Comparison of ENCODE assay signal across 8 cellular contexts in genomic region chr2:74197983-74198460, GRCh38. TPM values are rescaled to one million over a fixed set of nuclear protein-coding genes. Genes with fewer than 3 reads are reported as not detected.
DNase-seq lines count a peak whose midpoint lies in the region; ATAC-seq and TF ChIP-seq lines count a peak whose summit lies in the region.

No MANE protein-coding gene starts in this region.

- POLR2A ChIA-PET in AG04450 (lab: Yijun Ruan, JAX), result interaction anchor here (1.1 to 2.3 kb wide), 4 partner anchors 10 to 271 kb away, joined by 3 to 25 read pairs (median 6); partner anchors contain the start of genes DGUOK and MOB1A

- no peaks in the 10 kb centered on the region for H3K4me1 ChIP-seq in breast epithelium
- peaks cover 5% of the 10 kb centered on the region for H3K4me1 ChIP-seq in mucosa of stomach (ENCODE audit: control insufficient read depth, insufficient read depth, low read length)

- CTCF ChIA-PET in AG04450 (lab: Charles Lee), result interaction anchor here (2.6 kb wide), 1 partner anchor 19 kb away, joined by 13 read pairs; the partner anchor contains the start of gene MOB1A

- peak overlapping the region; percentile 89 for H3K9ac ChIP-seq in mucosa of stomach (ENCODE audit: low read length)

- H3K27me3 ChIP-seq in AG04450 (ENCODE audit: control insufficient read depth, insufficient read depth, low read length), result peaks cover 2% of the 10 kb centered on the region
- no peaks in the 10 kb centered on the region for H3K27me3 ChIP-seq in breast epithelium
- no peaks in the 10 kb centered on the region for H3K27me3 ChIP-seq in mucosa of stomach (ENCODE audit: control insufficient read depth, insufficient read depth, low read length)

- H3K27ac Mint-ChIP-seq in IgD-negative memory B cell, result peak overlapping the region; percentile 86 to 100 (median 99)

- H3K27ac ChIP-seq in AG04450 (ENCODE audit: low read depth, low read length), result no peak overlapping the region
- H3K27ac ChIP-seq in breast epithelium, result peak overlapping the region; percentile 84 to 94

- intact Hi-C loops in breast epithelium (cut with DNase I; ENCODE audit: low total_unique reads), result no loop called here
- intact Hi-C loops in left colon (cut with DNase I, micrococcal nuclease), result no loop called here

- TF ChIP-seq CTCF in AG04450 (IDR thresholded peaks at IDR 0.05; ENCODE audit: low read depth, low read length), result no peak
- no peak for TF ChIP-seq CTCF in breast epithelium (IDR thresholded peaks at IDR 0.05)

- H3K4me3 ChIP-seq in AG04450 (ENCODE audit: low read depth, low read length) (peak overlapping the region; percentile 97), breast epithelium (peak overlapping the region; percentile 75 to 79 (median 77)), mucosa of stomach (ENCODE audit: low read length) (peak overlapping the region; percentile 93)

- H3K36me3 ChIP-seq in breast epithelium (no peaks in the 10 kb centered on the region), mucosa of stomach (ENCODE audit: control insufficient read depth, insufficient read depth, low read length) (no peaks in the 10 kb centered on the region)

- no peaks in the 10 kb centered on the region for H3K9me3 Mint-ChIP-seq in IgD-negative memory B cell

- no peak for TF ChIP-seq POLR2A in breast epithelium (IDR thresholded peaks at IDR 0.05)

- H3K9me3 ChIP-seq in AG04450 (ENCODE audit: control insufficient read depth, insufficient read depth, low read length), result no peaks in the 10 kb centered on the region; the same call in 1 of the 2 replicates
- H3K9me3 ChIP-seq in breast epithelium, result no peaks in the 10 kb centered on the region
- H3K9me3 ChIP-seq in mucosa of stomach (ENCODE audit: control insufficient read depth, low read length), result no peaks in the 10 kb centered on the region

- no peak for ATAC-seq in left lobe of liver
- no peak for ATAC-seq in left colon

- H3K4me3 Mint-ChIP-seq in IgD-negative memory B cell, result peak overlapping the region; percentile 88 to 100 (median 98)

- H3K36me3 Mint-ChIP-seq in IgD-negative memory B cell, result no peaks in the 10 kb centered on the region

- H3K27me3 Mint-ChIP-seq in IgD-negative memory B cell, result no peaks in the 10 kb centered on the region

- peaks cover 20 to 27% (median 23%) of the 10 kb centered on the region in 3 donors for H3K4me1 Mint-ChIP-seq in IgD-negative memory B cell

- DNase-seq in AG04450 (ENCODE audit: low read depth, low spot score) (no peak), breast epithelium (ENCODE audit: low spot score in 2 of 2) (no peak), left lobe of liver (ENCODE audit: low spot score) (no peak), superior temporal gyrus (ENCODE audit: extremely low spot score) (no peak), left colon (no peak), NCI-H2081 treated with DMSO at 0.1 percent for 48 hours (lab: John Stamatoyannopoulos, UW) (no peak)

RNA-seq across cellular contexts. Expression of gene MTHFD2, which starts 0.4 kb away (rescaled TPM):
- 234 and 299 TPM in 2 replicates for polyA plus RNA-seq in AG04450 (2011; rRNA removed)
- 209 and 217 TPM in 2 replicates for polyA minus RNA-seq in AG04450 (2011; rRNA and poly(A)+ RNA removed)
- 6.0 TPM for polyA plus RNA-seq in IgD-negative memory B cell
- total RNA-seq in breast epithelium, result 100 to 1,000 TPM in 1 of 3 donors, 10 to 100 TPM in 2; 41.6 to 100 (median 56.7) TPM
- 1.7 TPM for total RNA-seq in left lobe of liver
- 10 to 100 TPM; 23.4 to 53.4 TPM for total RNA-seq in left colon

RNA-seq across cellular contexts. Expression of gene MOB1A, which starts 19.3 kb away (rescaled TPM):
- polyA plus RNA-seq in AG04450 (2011; rRNA removed) (49.7 and 59.7 TPM in 2 replicates), IgD-negative memory B cell (196 TPM)
- 29.1 and 50.8 TPM in 2 replicates for polyA minus RNA-seq in AG04450 (2011; rRNA and poly(A)+ RNA removed)
- total RNA-seq in breast epithelium (100 to 1,000 TPM in 1 of 3 donors, 10 to 100 TPM in 2; 87.8 to 107 (median 98.4) TPM), left lobe of liver (28.4 TPM), left colon (100 to 1,000 TPM; 137 to 138 TPM)

RNA-seq across cellular contexts. Expression of gene BOLA3, which starts 50.3 kb away (rescaled TPM):
- polyA plus RNA-seq in AG04450 (2011; rRNA removed), result 28.1 and 38.6 TPM in 2 replicates
- polyA minus RNA-seq in AG04450 (2011; rRNA and poly(A)+ RNA removed), result 4.2 and 4.5 TPM in 2 replicates
- polyA plus RNA-seq in IgD-negative memory B cell, result 44.5 TPM
- total RNA-seq in breast epithelium, result 10 to 100 TPM; 27.1 to 42.6 (median 30.2) TPM
- total RNA-seq in left lobe of liver, result 12.8 TPM
- total RNA-seq in left colon, result 10 to 100 TPM; 40.4 to 45.8 TPM
